Comparison of ENCODE assay signal across 1 cellular context in genomic region chr10:22321156-22321711, GRCh38.
TF ChIP-seq lines count a peak whose summit lies in the region.

No MANE protein-coding gene starts in this region.

TF ChIP-seq in K562, 482 proteins besides CTCF, POLR2A, EP300 and RAD21 (continued from another document):
- TF ChIP-seq HES1 (IDR thresholded peaks at IDR 0.05; ENCODE audit: low read depth) (no peak), SMARCB1 (IDR thresholded peaks at IDR 0.05; ENCODE audit: insufficient read length, low read depth) (no peak), HBP1 (CRISPR knock-in tag; IDR thresholded peaks at IDR 0.05) (peak; percentile 90), CHD2 (IDR thresholded peaks at IDR 0.05; ENCODE audit: low read depth, low read length) (peak; percentile 6; the same call in 1 of the 2 replicates), PRPF4 (IDR thresholded peaks at IDR 0.05; ENCODE audit: insufficient read depth, low read depth, low read length, poor library complexity, severe bottlenecking) (peak; percentile 65), SMAD4 (CRISPR knock-in tag; conservative IDR thresholded peaks at IDR 0.05) (peak; percentile 89), EGR1 (conservative IDR thresholded peaks at IDR 0.05) (peak; percentile 99), FOXJ2 (tag; IDR thresholded peaks at IDR 0.05) (0 out of 2 replicates have a peak, but pooled peaks have one; percentile 51), KDM2B (CRISPR knock-in tag; IDR thresholded peaks at IDR 0.05) (0 out of 2 replicates have a peak, but pooled peaks have one; percentile 42), RBM22 (IDR thresholded peaks at IDR 0.05; ENCODE audit: low read depth, low read length, poor library complexity, severe bottlenecking) (peak; percentile 98), GATA2 (CRISPR knock-in tag; IDR thresholded peaks at IDR 0.05) (no peak), PREB (CRISPR knock-in tag; IDR thresholded peaks at IDR 0.05) (no peak), TEAD1 (CRISPR knock-in tag; IDR thresholded peaks at IDR 0.05) (no peak), RBBP5 (IDR thresholded peaks at IDR 0.05; ENCODE audit: borderline replicate concordance, insufficient read depth, low read length, poor library complexity, severe bottlenecking) (peak; percentile 66), ZNF592 (IDR thresholded peaks at IDR 0.05) (no peak), CBX3 (IDR thresholded peaks at IDR 0.05; ENCODE audit: borderline replicate concordance in 1 of 2, low read length in 2 of 2) (no peak), CBFA2T3 (IDR thresholded peaks at IDR 0.05) (0 out of 2 replicates have a peak, but pooled peaks have one; percentile 7), RB1 (IDR thresholded peaks at IDR 0.05; ENCODE audit: low read depth) (peak; percentile 76; the same call in 1 of the 2 replicates)
